ENCODE assay signal across 1 cellular context in the genomic region with DNA sequence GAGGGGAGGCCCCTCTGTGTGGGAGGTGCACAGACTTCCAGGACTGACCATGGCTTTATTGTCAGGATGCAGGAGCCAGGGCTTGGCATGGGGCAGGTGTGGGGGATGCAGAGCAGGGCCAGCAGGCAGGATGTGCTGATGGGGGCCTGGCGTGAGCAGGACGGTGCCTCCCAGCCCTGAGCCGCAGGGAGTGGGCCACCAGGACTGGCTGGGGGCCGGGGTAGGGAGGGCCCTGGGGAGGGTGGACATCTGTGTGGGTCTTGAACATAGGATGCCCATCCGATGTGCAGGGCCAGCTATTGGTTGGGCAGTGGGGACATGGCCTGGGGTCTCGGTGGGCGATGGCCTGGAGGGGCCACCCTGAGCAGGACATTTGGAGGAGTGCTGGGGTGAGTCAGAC.
TF ChIP-seq lines count a peak whose summit lies in the region.

No MANE protein-coding gene starts in this region.

TF ChIP-seq in GM23338, 12 proteins besides CTCF, POLR2A, EP300 and RAD21:
- no peak for TF ChIP-seq EZH2 (IDR thresholded peaks at IDR 0.05; ENCODE audit: low read depth, unreplicated experiment)
- no peak for TF ChIP-seq CREB1 (CRISPR knock-in tag; IDR thresholded peaks at IDR 0.05; ENCODE audit: low read depth)
- TF ChIP-seq ZNF331 (CRISPR knock-in tag; IDR thresholded peaks at IDR 0.05; ENCODE audit: low read depth), result no peak
- no peak for TF ChIP-seq ZNF114 (CRISPR knock-in tag; IDR thresholded peaks at IDR 0.05)
- TF ChIP-seq, protein P1, sequence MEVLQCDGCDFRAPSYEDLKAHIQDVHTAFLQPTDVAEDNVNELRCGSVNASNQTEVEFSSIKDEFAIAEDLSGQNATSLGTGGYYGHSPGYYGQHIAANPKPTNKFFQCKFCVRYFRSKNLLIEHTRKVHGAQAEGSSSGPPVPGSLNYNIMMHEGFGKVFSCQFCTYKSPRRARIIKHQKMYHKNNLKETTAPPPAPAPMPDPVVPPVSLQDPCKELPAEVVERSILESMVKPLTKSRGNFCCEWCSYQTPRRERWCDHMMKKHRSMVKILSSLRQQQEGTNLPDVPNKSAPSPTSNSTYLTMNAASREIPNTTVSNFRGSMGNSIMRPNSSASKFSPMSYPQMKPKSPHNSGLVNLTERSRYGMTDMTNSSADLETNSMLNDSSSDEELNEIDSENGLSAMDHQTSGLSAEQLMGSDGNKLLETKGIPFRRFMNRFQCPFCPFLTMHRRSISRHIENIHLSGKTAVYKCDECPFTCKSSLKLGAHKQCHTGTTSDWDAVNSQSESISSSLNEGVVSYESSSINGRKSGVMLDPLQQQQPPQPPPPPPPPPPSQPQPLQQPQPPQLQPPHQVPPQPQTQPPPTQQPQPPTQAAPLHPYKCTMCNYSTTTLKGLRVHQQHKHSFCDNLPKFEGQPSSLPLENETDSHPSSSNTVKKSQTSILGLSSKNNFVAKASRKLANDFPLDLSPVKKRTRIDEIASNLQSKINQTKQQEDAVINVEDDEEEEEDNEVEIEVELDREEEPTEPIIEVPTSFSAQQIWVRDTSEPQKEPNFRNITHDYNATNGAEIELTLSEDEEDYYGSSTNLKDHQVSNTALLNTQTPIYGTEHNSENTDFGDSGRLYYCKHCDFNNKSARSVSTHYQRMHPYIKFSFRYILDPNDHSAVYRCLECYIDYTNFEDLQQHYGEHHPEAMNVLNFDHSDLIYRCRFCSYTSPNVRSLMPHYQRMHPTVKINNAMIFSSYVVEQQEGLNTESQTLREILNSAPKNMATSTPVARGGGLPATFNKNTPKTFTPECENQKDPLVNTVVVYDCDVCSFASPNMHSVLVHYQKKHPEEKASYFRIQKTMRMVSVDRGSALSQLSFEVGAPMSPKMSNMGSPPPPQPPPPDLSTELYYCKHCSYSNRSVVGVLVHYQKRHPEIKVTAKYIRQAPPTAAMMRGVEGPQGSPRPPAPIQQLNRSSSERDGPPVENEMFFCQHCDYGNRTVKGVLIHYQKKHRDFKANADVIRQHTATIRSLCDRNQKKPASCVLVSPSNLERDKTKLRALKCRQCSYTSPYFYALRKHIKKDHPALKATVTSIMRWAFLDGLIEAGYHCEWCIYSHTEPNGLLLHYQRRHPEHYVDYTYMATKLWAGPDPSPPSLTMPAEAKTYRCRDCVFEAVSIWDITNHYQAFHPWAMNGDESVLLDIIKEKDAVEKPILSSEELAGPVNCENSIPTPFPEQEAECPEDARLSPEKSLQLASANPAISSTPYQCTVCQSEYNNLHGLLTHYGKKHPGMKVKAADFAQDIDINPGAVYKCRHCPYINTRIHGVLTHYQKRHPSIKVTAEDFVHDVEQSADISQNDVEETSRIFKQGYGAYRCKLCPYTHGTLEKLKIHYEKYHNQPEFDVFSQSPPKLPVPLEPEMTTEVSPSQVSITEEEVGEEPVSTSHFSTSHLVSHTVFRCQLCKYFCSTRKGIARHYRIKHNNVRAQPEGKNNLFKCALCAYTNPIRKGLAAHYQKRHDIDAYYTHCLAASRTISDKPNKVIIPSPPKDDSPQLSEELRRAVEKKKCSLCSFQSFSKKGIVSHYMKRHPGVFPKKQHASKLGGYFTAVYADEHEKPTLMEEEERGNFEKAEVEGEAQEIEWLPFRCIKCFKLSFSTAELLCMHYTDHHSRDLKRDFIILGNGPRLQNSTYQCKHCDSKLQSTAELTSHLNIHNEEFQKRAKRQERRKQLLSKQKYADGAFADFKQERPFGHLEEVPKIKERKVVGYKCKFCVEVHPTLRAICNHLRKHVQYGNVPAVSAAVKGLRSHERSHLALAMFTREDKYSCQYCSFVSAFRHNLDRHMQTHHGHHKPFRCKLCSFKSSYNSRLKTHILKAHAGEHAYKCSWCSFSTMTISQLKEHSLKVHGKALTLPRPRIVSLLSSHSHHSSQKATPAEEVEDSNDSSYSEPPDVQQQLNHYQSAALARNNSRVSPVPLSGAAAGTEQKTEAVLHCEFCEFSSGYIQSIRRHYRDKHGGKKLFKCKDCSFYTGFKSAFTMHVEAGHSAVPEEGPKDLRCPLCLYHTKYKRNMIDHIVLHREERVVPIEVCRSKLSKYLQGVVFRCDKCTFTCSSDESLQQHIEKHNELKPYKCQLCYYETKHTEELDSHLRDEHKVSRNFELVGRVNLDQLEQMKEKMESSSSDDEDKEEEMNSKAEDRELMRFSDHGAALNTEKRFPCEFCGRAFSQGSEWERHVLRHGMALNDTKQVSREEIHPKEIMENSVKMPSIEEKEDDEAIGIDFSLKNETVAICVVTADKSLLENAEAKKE (CRISPR knock-in tag; IDR thresholded peaks at IDR 0.05), result no peak
- TF ChIP-seq NANOG (IDR thresholded peaks at IDR 0.05; ENCODE audit: borderline replicate concordance), result no peak
- TF ChIP-seq, protein P2, sequence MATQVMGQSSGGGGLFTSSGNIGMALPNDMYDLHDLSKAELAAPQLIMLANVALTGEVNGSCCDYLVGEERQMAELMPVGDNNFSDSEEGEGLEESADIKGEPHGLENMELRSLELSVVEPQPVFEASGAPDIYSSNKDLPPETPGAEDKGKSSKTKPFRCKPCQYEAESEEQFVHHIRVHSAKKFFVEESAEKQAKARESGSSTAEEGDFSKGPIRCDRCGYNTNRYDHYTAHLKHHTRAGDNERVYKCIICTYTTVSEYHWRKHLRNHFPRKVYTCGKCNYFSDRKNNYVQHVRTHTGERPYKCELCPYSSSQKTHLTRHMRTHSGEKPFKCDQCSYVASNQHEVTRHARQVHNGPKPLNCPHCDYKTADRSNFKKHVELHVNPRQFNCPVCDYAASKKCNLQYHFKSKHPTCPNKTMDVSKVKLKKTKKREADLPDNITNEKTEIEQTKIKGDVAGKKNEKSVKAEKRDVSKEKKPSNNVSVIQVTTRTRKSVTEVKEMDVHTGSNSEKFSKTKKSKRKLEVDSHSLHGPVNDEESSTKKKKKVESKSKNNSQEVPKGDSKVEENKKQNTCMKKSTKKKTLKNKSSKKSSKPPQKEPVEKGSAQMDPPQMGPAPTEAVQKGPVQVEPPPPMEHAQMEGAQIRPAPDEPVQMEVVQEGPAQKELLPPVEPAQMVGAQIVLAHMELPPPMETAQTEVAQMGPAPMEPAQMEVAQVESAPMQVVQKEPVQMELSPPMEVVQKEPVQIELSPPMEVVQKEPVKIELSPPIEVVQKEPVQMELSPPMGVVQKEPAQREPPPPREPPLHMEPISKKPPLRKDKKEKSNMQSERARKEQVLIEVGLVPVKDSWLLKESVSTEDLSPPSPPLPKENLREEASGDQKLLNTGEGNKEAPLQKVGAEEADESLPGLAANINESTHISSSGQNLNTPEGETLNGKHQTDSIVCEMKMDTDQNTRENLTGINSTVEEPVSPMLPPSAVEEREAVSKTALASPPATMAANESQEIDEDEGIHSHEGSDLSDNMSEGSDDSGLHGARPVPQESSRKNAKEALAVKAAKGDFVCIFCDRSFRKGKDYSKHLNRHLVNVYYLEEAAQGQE (IDR thresholded peaks at IDR 0.05; ENCODE audit: unreplicated experiment), result no peak
- no peak for TF ChIP-seq JUNB (IDR thresholded peaks at IDR 0.05; ENCODE audit: unreplicated experiment)
- TF ChIP-seq, protein P3, sequence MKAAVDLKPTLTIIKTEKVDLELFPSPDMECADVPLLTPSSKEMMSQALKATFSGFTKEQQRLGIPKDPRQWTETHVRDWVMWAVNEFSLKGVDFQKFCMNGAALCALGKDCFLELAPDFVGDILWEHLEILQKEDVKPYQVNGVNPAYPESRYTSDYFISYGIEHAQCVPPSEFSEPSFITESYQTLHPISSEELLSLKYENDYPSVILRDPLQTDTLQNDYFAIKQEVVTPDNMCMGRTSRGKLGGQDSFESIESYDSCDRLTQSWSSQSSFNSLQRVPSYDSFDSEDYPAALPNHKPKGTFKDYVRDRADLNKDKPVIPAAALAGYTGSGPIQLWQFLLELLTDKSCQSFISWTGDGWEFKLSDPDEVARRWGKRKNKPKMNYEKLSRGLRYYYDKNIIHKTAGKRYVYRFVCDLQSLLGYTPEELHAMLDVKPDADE (IDR thresholded peaks at IDR 0.05), result no peak
- no peak for TF ChIP-seq POLR2AphosphoS5 (IDR thresholded peaks at IDR 0.05; ENCODE audit: low read depth)
